In the genomic region with DNA sequence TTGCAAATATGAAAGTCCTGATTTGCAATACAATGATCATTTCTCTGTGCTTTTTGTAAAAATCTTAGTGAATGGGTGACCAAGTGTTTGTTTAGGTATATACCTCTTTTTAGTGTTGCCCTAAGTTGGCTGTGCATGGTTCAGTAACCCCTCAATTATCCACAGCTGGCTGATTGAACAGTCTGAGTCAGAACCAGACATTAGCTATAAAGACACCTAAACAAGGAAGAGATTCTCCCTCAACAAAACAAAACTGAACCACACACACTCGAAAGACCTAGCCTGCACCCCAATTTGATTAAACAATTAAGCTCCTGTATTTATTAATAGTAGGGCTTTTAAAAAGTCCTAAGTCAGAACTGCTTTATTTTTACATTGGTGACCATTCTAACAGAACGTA, we compare ENCODE assay signal across 8 cellular contexts. TPM values are rescaled to one million over a fixed set of nuclear protein-coding genes. Genes with fewer than 3 reads are reported as not detected.
DNase-seq lines count a peak whose midpoint lies in the region; ATAC-seq lines count a peak whose summit lies in the region.

No MANE protein-coding gene starts in this region.

- H3K4me1 Mint-ChIP-seq in dendritic cell treated with granulocyte-macrophage colony-stimulating factor and Interleukin-4, amounts not matched to agents 40 ng/mL and 50 ng/mL, for 4 days (ENCODE audit: low read depth), result peaks cover 43% of the 10 kb centered on the region

- H3K4me3 ChIP-seq in HUES6 (ENCODE audit: low read depth, low read length) (peak overlapping the region; percentile 21; the same call in 1 of the 2 replicates), skeletal muscle satellite cell (ENCODE audit: low read length) (peak overlapping the region; percentile 96)

- ATAC-seq in GM19452 (IDR thresholded peaks at IDR 0.05; ENCODE audit: unreplicated experiment) (peak; percentile 32), GM19023 (IDR thresholded peaks at IDR 0.05; ENCODE audit: unreplicated experiment) (no peak)

- no peaks in the 10 kb centered on the region for H3K27me3 Mint-ChIP-seq in dendritic cell treated with granulocyte-macrophage colony-stimulating factor and Interleukin-4, amounts not matched to agents 40 ng/mL and 50 ng/mL, for 4 days

- in situ Hi-C loops in Caki2 (cut with HindIII; ENCODE audit: low pct_unique_long_range_greater_than_20kb, low sequenced_read_pairs), result no loop called here

- H3K9ac ChIP-seq in HUES6 (ENCODE audit: low read length) (no peak overlapping the region), skeletal muscle satellite cell (ENCODE audit: low read depth, low read length) (peak overlapping the region; percentile 91)

- H3K9me3 ChIP-seq in HUES6 (ENCODE audit: control insufficient read depth, insufficient read depth, low read depth, low read length), result no peaks in the 10 kb centered on the region
- no peaks in the 10 kb centered on the region for H3K9me3 ChIP-seq in skeletal muscle satellite cell (replicated peaks; ENCODE audit: low read length)

- peaks cover 31% of the 10 kb centered on the region for H3K36me3 Mint-ChIP-seq in dendritic cell treated with granulocyte-macrophage colony-stimulating factor and Interleukin-4, amounts not matched to agents 40 ng/mL and 50 ng/mL, for 4 days (ENCODE audit: low read depth)

- H3K4me2 ChIP-seq in skeletal muscle satellite cell (ENCODE audit: low read length), result peak overlapping the region; percentile 84

- H3K9me3 Mint-ChIP-seq in dendritic cell treated with granulocyte-macrophage colony-stimulating factor and Interleukin-4, amounts not matched to agents 40 ng/mL and 50 ng/mL, for 4 days, result no peaks in the 10 kb centered on the region

- H3K4me1 ChIP-seq in HUES6 (ENCODE audit: control insufficient read depth, insufficient read depth, low read length) (peaks cover 12% of the 10 kb centered on the region), skeletal muscle satellite cell (ENCODE audit: control insufficient read depth, insufficient read depth, low read length) (peaks cover 25% of the 10 kb centered on the region)

- DNase-seq in Caki2 (ENCODE audit: low read depth) (peak; percentile 35), DMS114 treated with DMSO at 0.1 percent for 48 hours (lab: John Stamatoyannopoulos, UW; ENCODE audit: unreplicated experiment) (no peak), HUDEP-2 (lab: John Stamatoyannopoulos, UW; ENCODE audit: unreplicated experiment in 76 of 76) (no peak)

- H3K27me3 ChIP-seq in HUES6 (ENCODE audit: control insufficient read depth, insufficient read depth, low read length) (no peaks in the 10 kb centered on the region), skeletal muscle satellite cell (ENCODE audit: control insufficient read depth, insufficient read depth, low read length) (no peaks in the 10 kb centered on the region)

- intact Hi-C loops in dendritic cell treated with granulocyte-macrophage colony-stimulating factor and Interleukin-4, amounts not matched to agents 40 ng/mL and 50 ng/mL, for 4 days (cut with micrococcal nuclease), result loop anchor here (5.0 kb wide), 2 partner anchors 58 to 98 kb away; a partner anchor contains a TSS

- H3K4me3 Mint-ChIP-seq in dendritic cell treated with granulocyte-macrophage colony-stimulating factor and Interleukin-4, amounts not matched to agents 40 ng/mL and 50 ng/mL, for 4 days, result peak overlapping the region; percentile 44

- H3K27ac ChIP-seq in HUES6 (ENCODE audit: low read depth, low read length), result no peak overlapping the region

- H3K36me3 ChIP-seq in HUES6 (ENCODE audit: control insufficient read depth, insufficient read depth, low read length) (0 out of 2 replicates have a peak, but pooled peaks cover 2% of the 10 kb centered on the region), skeletal muscle satellite cell (ENCODE audit: insufficient read depth, low read length) (no peaks in the 10 kb centered on the region)

- H3K27ac Mint-ChIP-seq in dendritic cell treated with granulocyte-macrophage colony-stimulating factor and Interleukin-4, amounts not matched to agents 40 ng/mL and 50 ng/mL, for 4 days, result peak overlapping the region; percentile 62

RNA-seq across cellular contexts. Expression of a gene that starts 2.8 kb away (rescaled TPM):
- total RNA-seq in Caki2 (2014; rRNA removed; shearing (Covaris generic); ENCODE audit: low replicate concordance), result 8.9 and 9.2 TPM in 2 replicates
- total RNA-seq in skeletal muscle satellite cell (2012; rRNA removed), result 10.6 and 19.7 TPM in 2 replicates
